ENCODE assay signal across 22 cellular contexts in the genomic region with DNA sequence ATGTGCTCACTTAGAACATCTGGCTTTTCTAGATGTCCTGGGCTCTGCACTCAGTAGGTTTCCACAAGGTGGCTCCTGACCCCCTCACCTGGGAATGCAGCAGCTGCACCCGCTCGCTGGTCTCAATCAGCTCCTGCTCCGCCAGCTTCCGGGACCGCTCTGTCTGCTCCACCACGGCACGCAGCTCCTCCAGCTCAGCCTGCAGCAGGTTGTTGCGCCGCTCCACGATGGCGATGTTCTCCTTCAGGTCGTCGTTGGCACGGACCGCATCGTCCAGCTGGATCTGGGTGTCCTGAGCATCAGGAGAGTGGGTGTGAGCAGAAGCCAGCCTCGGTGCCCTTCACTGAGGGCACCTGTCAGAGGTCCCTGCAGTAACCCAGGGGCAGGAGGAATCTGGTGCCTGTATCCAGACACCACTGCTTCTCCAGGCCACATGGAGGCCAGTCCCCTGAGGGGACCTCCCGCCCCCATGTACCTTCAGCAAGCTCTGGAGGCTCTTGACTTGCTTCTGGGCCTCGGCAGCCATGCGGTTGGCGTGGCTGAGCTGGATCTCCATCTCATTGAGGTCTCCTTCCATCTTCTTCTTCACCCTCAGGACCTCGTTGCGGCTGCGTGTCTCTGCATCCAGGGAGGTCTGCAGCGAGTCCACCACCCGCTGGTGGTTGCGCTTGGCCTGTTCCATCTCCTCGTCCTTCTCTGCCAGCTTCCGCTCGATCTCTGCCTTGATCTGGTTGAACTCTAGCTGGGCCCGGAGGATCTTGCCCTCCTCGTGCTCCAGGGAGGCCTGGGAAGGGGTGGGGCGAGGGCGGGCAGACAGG. TPM values are rescaled to one million over a fixed set of nuclear protein-coding genes. Genes with fewer than 3 reads are reported as not detected.
"Had no signal": no experiment of that assay in that cellular context is flagged by ENCODE, and none has a peak within 500 bp of the region (broad histone marks: within the 10 kb centered on the region; RNA-seq: fewer than 3 reads in every experiment).

No MANE protein-coding gene starts in this region.

- FAIRE-seq: endothelial cell of umbilical vein, small intestine had no signal

- H3K4me1 ChIP-seq: esophagus muscularis mucosa, gastroesophageal sphincter, psoas muscle, tibial nerve, uterus had no signal

- DNase-seq: activated CD4-positive, alpha-beta T cell treated with anti-CD3 and anti-CD28 coated beads, Interleukin-2, amount 50 U/mL, for 1 hour; activated CD4-positive, CD25-positive, alpha-beta regulatory T cell treated with anti-CD3 and anti-CD28 coated beads, Interleukin-2, amount 50 U/mL, for 72 hours; activated CD8-positive, alpha-beta memory T cell treated with anti-CD3 and anti-CD28 coated beads, Interleukin-2, amount 50 U/mL, for 4 hours; activated naive CD4-positive, alpha-beta T cell treated with anti-CD3 and anti-CD28 coated beads, Interleukin-2, amount 10 ng/mL, durations not matched to agents 7 days and 5 days; activated naive CD8-positive, alpha-beta T cell treated with anti-CD3 and anti-CD28 coated beads, Interleukin-2, amount 50 U/mL, for 24 hours; activated T-cell treated with anti-CD3 and anti-CD28 coated beads, Interleukin-2, amount 50 U/mL, for 4 hours; anterior cingulate cortex; cerebellar nuclear complex; effector CD8-positive, alpha-beta T cell; psoas muscle; small intestine; stimulated activated CD4-positive, alpha-beta T cell treated with anti-CD3 and anti-CD28 coated beads, Interleukin-15, amount 100 ng/mL, for 24 hours; stimulated activated CD4-positive, alpha-beta T cell treated with anti-CD3 and anti-CD28 coated beads, Interleukin-2, amount 100 ng/mL, for 48 hours; uterus had no signal

- H3K27me3 ChIP-seq: esophagus muscularis mucosa, tibial nerve, uterus had no signal

- H3K36me3 ChIP-seq: gastroesophageal sphincter, tibial nerve, uterus had no signal

- H3K27ac ChIP-seq: esophagus muscularis mucosa, gastroesophageal sphincter, psoas muscle, tibial nerve, uterus had no signal

- H3K4me3 ChIP-seq: esophagus muscularis mucosa, gastroesophageal sphincter, psoas muscle, tibial nerve, uterus had no signal

- ATAC-seq: activated naive CD8-positive, alpha-beta T cell treated with anti-CD3 and anti-CD28 coated beads, Interleukin-2, amount 50 U/mL, for 24 hours; activated T-cell treated with anti-CD3 and anti-CD28 coated beads, Interleukin-2, amount 50 U/mL, for 4 hours; gastroesophageal sphincter; psoas muscle had no signal

- H3K9me3 ChIP-seq: esophagus muscularis mucosa, gastroesophageal sphincter, psoas muscle, tibial nerve, uterus had no signal

RNA-seq across cellular contexts. Expression of gene CMTM5, which starts 9.2 kb away (rescaled TPM):
- total RNA-seq: activated T-cell treated with anti-CD3 and anti-CD28 coated beads, Interleukin-2, amount 50 U/mL, for 4 hours; endothelial cell of umbilical vein; osteocyte; psoas muscle had no signal
- polyA plus RNA-seq: endothelial cell of umbilical vein had no signal

RNA-seq across cellular contexts. Expression of gene IL25, which starts 13.4 kb away (rescaled TPM):
- total RNA-seq: activated T-cell treated with anti-CD3 and anti-CD28 coated beads, Interleukin-2, amount 50 U/mL, for 4 hours; endothelial cell of umbilical vein; esophagus muscularis mucosa; gastroesophageal sphincter; liver; mononuclear cell; neural crest cell; osteocyte; psoas muscle; tibial nerve; uterus had no signal
- polyA plus RNA-seq: endothelial cell of umbilical vein, liver, small intestine had no signal

RNA-seq across cellular contexts. Expression of gene EFS, which starts 21.1 kb away (rescaled TPM):
- total RNA-seq: mononuclear cell had no signal

RNA-seq across cellular contexts. Expression of gene MYH6, which starts 22.0 kb away (rescaled TPM):
- total RNA-seq: activated T-cell treated with anti-CD3 and anti-CD28 coated beads, Interleukin-2, amount 50 U/mL, for 4 hours; endothelial cell of umbilical vein; gastroesophageal sphincter; mononuclear cell; neural crest cell; osteocyte had no signal
- polyA plus RNA-seq: endothelial cell of umbilical vein had no signal
